ENCODE assay signal across 25 cellular contexts in genomic region chr3:183984749-183985729, GRCh38. TPM values are rescaled to one million over a fixed set of nuclear protein-coding genes. Genes with fewer than 3 reads are reported as not detected.
DNase-seq lines count a peak whose midpoint lies in the region; ATAC-seq and TF ChIP-seq lines count a peak whose summit lies in the region.
"Had no signal": no experiment of that assay in that cellular context is flagged by ENCODE, and none has a peak within 500 bp of the region (broad histone marks: within the 10 kb centered on the region; RNA-seq: fewer than 3 reads in every experiment).

No MANE protein-coding gene starts in this region.

- DNase-seq in H9, result peak; percentile 44
- DNase-seq in cerebellar cortex (ENCODE audit: low spot score), result peak; percentile 50
- DNase-seq in left lung, result no peak
- no peak for DNase-seq in stomach
- DNase-seq in T-helper 2 cell, result no peak
- no peak for DNase-seq in breast epithelium (ENCODE audit: low spot score in 2 of 2)
- DNase-seq in activated CD4-positive, alpha-beta memory T cell treated with anti-CD3 and anti-CD28 coated beads for 36 hours, result no peak
- DNase-seq: activated CD4-positive, alpha-beta T cell treated with anti-CD3 and anti-CD28 coated beads for 1 hour; DND-41; esophagus squamous epithelium; mesenchymal stem cell; NCI-H1694; NCI-H2171; NCI-H524 treated with DMSO at 0.1 percent for 48 hours; Peyer's patch; retina; SIG-M5; stimulated activated CD4-positive, alpha-beta T cell treated with anti-CD3 and anti-CD28 coated beads, Interleukin-4, amount 100 ng/mL, for 1 hour had no signal

- H3K23ac ChIP-seq in H9 (ENCODE audit: insufficient read length, low read depth, low read length), result no peak overlapping the region

- H4K8ac ChIP-seq in H9 (replicated peaks; ENCODE audit: insufficient read length, low read depth, low read length), result no peak overlapping the region

- no peak overlapping the region for H2AK5ac ChIP-seq in H9 (ENCODE audit: insufficient read length, low read length)

- no peaks in the 10 kb centered on the region for H3K79me1 ChIP-seq in H9 (ENCODE audit: insufficient read depth, low read depth, low read length, poor library complexity, severe bottlenecking)

- no peak overlapping the region for H4K91ac ChIP-seq in H9 (ENCODE audit: insufficient read length, low read depth, low read length)

- peak overlapping the region; percentile 47 to 89 (median 66); a peak in 3 of 7 replicates for H3K27ac Mint-ChIP-seq in H9
- no peak overlapping the region for H3K27ac Mint-ChIP-seq in activated CD4-positive, alpha-beta memory T cell treated with anti-CD3 and anti-CD28 coated beads for 36 hours
- H3K27ac Mint-ChIP-seq: stimulated activated memory B cell treated with anti-CD40 and anti-IgM and Interleukin-4, amounts not matched to agents 10 μg/mL and 1 μg/mL and 100 μg/mL, for 72 hours had no signal

- CTCF ChIA-PET in activated CD4-positive, alpha-beta memory T cell treated with anti-CD3 and anti-CD28 coated beads for 36 hours (lab: Charles Lee), result no interaction called here

- no peaks in the 10 kb centered on the region for H3K23me2 ChIP-seq in H9 (ENCODE audit: insufficient read length, low read depth, low read length, poor library complexity, severe bottlenecking)

- H3K79me2 ChIP-seq in H9 (ENCODE audit: insufficient read depth, low read length), result no peaks in the 10 kb centered on the region

- H3K27me3 Mint-ChIP-seq in H9 (ENCODE audit: low read depth), result no peaks in the 10 kb centered on the region
- H3K27me3 Mint-ChIP-seq in activated CD4-positive, alpha-beta memory T cell treated with anti-CD3 and anti-CD28 coated beads for 36 hours, result no peaks in the 10 kb centered on the region
- H3K27me3 Mint-ChIP-seq: stimulated activated memory B cell treated with anti-CD40 and anti-IgM and Interleukin-4, amounts not matched to agents 10 μg/mL and 1 μg/mL and 100 μg/mL, for 72 hours had no signal

- POLR2A ChIA-PET in activated CD4-positive, alpha-beta memory T cell treated with anti-CD3 and anti-CD28 coated beads for 36 hours (lab: Charles Lee), result no interaction called here

- no peaks in the 10 kb centered on the region for H3K9me3 ChIP-seq in H9 (ENCODE audit: control insufficient read depth, low read depth, low read length)
- no peaks in the 10 kb centered on the region for H3K9me3 ChIP-seq in left lung
- H3K9me3 ChIP-seq in stomach, result no peaks in the 10 kb centered on the region
- H3K9me3 ChIP-seq in breast epithelium, result no peaks in the 10 kb centered on the region
- H3K9me3 ChIP-seq: BLaER1 treated with 17β-estradiol and CSF1 and Interleukin-3, amounts not matched to agents 10 nM and 100 nM; esophagus squamous epithelium; Peyer's patch; vagina had no signal

- no peak overlapping the region for H2BK20ac ChIP-seq in H9 (ENCODE audit: low read depth, low read length, poor library complexity, severe bottlenecking)

- H2BK12ac ChIP-seq in H9 (ENCODE audit: insufficient read length, low read depth, low read length), result no peak overlapping the region

- H3K36me3 ChIP-seq in left lung (peaks cover 0 to 81% of the 10 kb centered on the region in 2 donors), stomach (peaks cover 30 to 90% (median 83%) of the 10 kb centered on the region in 4 donors), breast epithelium (no peaks in the 10 kb centered on the region)

- no peak overlapping the region for H3K9ac ChIP-seq in H9 (ENCODE audit: extremely low read depth, insufficient read length, low read length)
- H3K9ac ChIP-seq: BLaER1 treated with 17β-estradiol and CSF1 and Interleukin-3, amounts not matched to agents 10 nM and 100 nM; KMS-11 had no signal

- H3K27me3 ChIP-seq in H9 (ENCODE audit: insufficient read depth, low read length) (no peaks in the 10 kb centered on the region), left lung (no peaks in the 10 kb centered on the region), stomach (no peaks in the 10 kb centered on the region), breast epithelium (no peaks in the 10 kb centered on the region)
- H3K27me3 ChIP-seq: BLaER1 treated with 17β-estradiol and CSF1 and Interleukin-3, amounts not matched to agents 10 nM and 100 nM; esophagus squamous epithelium; Peyer's patch; vagina had no signal

- H3K18ac ChIP-seq in H9 (ENCODE audit: insufficient read length, low read depth, low read length), result no peak overlapping the region

- H3K4me3 Mint-ChIP-seq in H9, result no peak overlapping the region; a peak in 1 of 5 replicates
- H3K4me3 Mint-ChIP-seq in activated CD4-positive, alpha-beta memory T cell treated with anti-CD3 and anti-CD28 coated beads for 36 hours, result no peak overlapping the region
- H3K4me3 Mint-ChIP-seq: stimulated activated memory B cell treated with anti-CD40 and anti-IgM and Interleukin-4, amounts not matched to agents 10 μg/mL and 1 μg/mL and 100 μg/mL, for 72 hours had no signal

- no peak overlapping the region for H3K56ac ChIP-seq in H9 (ENCODE audit: insufficient read length, low read depth, low read length)

- ATAC-seq in left lung (peak; percentile 66), HG03280 (IDR thresholded peaks at IDR 0.05; ENCODE audit: unreplicated experiment) (no peak)
- ATAC-seq: stimulated activated memory B cell treated with anti-CD40 and anti-IgM and Interleukin-4, amounts not matched to agents 10 μg/mL and 1 μg/mL and 100 μg/mL, for 72 hours had no signal

- H4K20me1 ChIP-seq in H9 (ENCODE audit: control insufficient read depth, insufficient read depth, insufficient read length), result no peaks in the 10 kb centered on the region
- H4K20me1 ChIP-seq: BLaER1 treated with 17β-estradiol and CSF1 and Interleukin-3, amounts not matched to agents 10 nM and 100 nM had no signal

- H3K9me3 Mint-ChIP-seq in H9, result no peaks in the 10 kb centered on the region
- H3K9me3 Mint-ChIP-seq in activated CD4-positive, alpha-beta memory T cell treated with anti-CD3 and anti-CD28 coated beads for 36 hours, result no peaks in the 10 kb centered on the region
- H3K9me3 Mint-ChIP-seq: stimulated activated memory B cell treated with anti-CD40 and anti-IgM and Interleukin-4, amounts not matched to agents 10 μg/mL and 1 μg/mL and 100 μg/mL, for 72 hours had no signal

- H3T11ph ChIP-seq in H9 (ENCODE audit: low read length), result no peak overlapping the region

- no peak overlapping the region for H3K27ac ChIP-seq in H9 (ENCODE audit: insufficient read length, low read depth, low read length)
- H3K27ac ChIP-seq in left lung, result no peak overlapping the region
- H3K27ac ChIP-seq in stomach, result peak overlapping the region in 3 of 5 donors; percentile 4 to 41 (median 35)
- no peak overlapping the region for H3K27ac ChIP-seq in breast epithelium
- H3K27ac ChIP-seq: BLaER1 treated with 17β-estradiol and CSF1 and Interleukin-3, amounts not matched to agents 10 nM and 100 nM; esophagus squamous epithelium; KMS-11; Peyer's patch; vagina had no signal

- no peak overlapping the region for H3K14ac ChIP-seq in H9 (ENCODE audit: insufficient read depth, low read length)

- H2BK15ac ChIP-seq in H9 (ENCODE audit: low read depth, low read length), result no peak overlapping the region

- peaks cover 8% of the 10 kb centered on the region; the same call in 1 of the 2 replicates for H3K4me1 ChIP-seq in H9 (ENCODE audit: insufficient read depth, low read length)
- H3K4me1 ChIP-seq in left lung, result no peaks in the 10 kb centered on the region
- H3K4me1 ChIP-seq in stomach, result peaks cover 5 to 22% (median 14%) of the 10 kb centered on the region in 4 donors
- no peaks in the 10 kb centered on the region for H3K4me1 ChIP-seq in breast epithelium
- H3K4me1 ChIP-seq: Peyer's patch, vagina had no signal

- no peak overlapping the region for H2BK5ac ChIP-seq in H9 (ENCODE audit: insufficient read length, low read length)

- TF ChIP-seq POLR2A in stomach (IDR thresholded peaks at IDR 0.05) (no peak), breast epithelium (IDR thresholded peaks at IDR 0.05) (no peak)

- TF ChIP-seq CTCF in H9 (conservative IDR thresholded peaks at IDR 0.05) (no peak), left lung (IDR thresholded peaks at IDR 0.05) (no peak), stomach (IDR thresholded peaks at IDR 0.05) (no peak), breast epithelium (IDR thresholded peaks at IDR 0.05) (no peak)

- no peak overlapping the region for H4K5ac ChIP-seq in H9 (ENCODE audit: insufficient read length, low read depth, low read length)

- H3K4me1 Mint-ChIP-seq in H9, result peaks cover 20 to 21% of the 10 kb centered on the region in 2 experiments
- H3K4me1 Mint-ChIP-seq in activated CD4-positive, alpha-beta memory T cell treated with anti-CD3 and anti-CD28 coated beads for 36 hours (ENCODE audit: low read depth), result no peaks in the 10 kb centered on the region
- H3K4me1 Mint-ChIP-seq: stimulated activated memory B cell treated with anti-CD40 and anti-IgM and Interleukin-4, amounts not matched to agents 10 μg/mL and 1 μg/mL and 100 μg/mL, for 72 hours had no signal

- no peak overlapping the region for H3K4ac ChIP-seq in H9 (ENCODE audit: low read depth, low read length)

- intact Hi-C loops in left lung (cut with DNase I) (no loop called here), stomach (cut with DNase I; ENCODE audit: low total_unique reads) (no loop called here), breast epithelium (cut with DNase I; ENCODE audit: low total_unique reads) (no loop called here)
- intact Hi-C loops in activated CD4-positive, alpha-beta memory T cell treated with anti-CD3 and anti-CD28 coated beads for 36 hours (cut with micrococcal nuclease), result no loop called here

- WGBS in H9 (ENCODE audit: extremely low coverage, insufficient read length, low lambda C conversion rate), result no CpG with 5 or more reads among the region's 11 CpGs
- 41 to 54% (median 46%) methylated on average over 11 of the region's 11 CpGs for WGBS in stomach, 5 donors

- TF ChIP-seq EP300 in stomach (IDR thresholded peaks at IDR 0.05), result no peak

- no peak overlapping the region for H3K4me2 ChIP-seq in H9 (ENCODE audit: insufficient read depth, insufficient read length, low read length)
- H3K4me2 ChIP-seq: KMS-11 had no signal

- H3K36me3 Mint-ChIP-seq in H9 (ENCODE audit: insufficient read depth in 1 of 3, low read depth in 3 of 3), result peaks cover 16 to 56% (median 44%) of the 10 kb centered on the region in 3 experiments; a peak in 6 of 7 replicates
- H3K36me3 Mint-ChIP-seq in activated CD4-positive, alpha-beta memory T cell treated with anti-CD3 and anti-CD28 coated beads for 36 hours, result peaks cover 25% of the 10 kb centered on the region

- no peak overlapping the region for H2AFZ ChIP-seq in H9 (ENCODE audit: low read length)

- H2BK120ac ChIP-seq in H9 (ENCODE audit: low read depth, low read length, poor library complexity, severe bottlenecking), result no peak overlapping the region

- H3K4me3 ChIP-seq in left lung (no peak overlapping the region), stomach (no peak overlapping the region), breast epithelium (no peak overlapping the region)
- H3K4me3 ChIP-seq: BLaER1 treated with 17β-estradiol and CSF1 and Interleukin-3, amounts not matched to agents 10 nM and 100 nM; esophagus squamous epithelium; Peyer's patch; vagina had no signal

RNA-seq across cellular contexts. Expression of gene ABCC5, which starts 32.6 kb away (rescaled TPM):
- total RNA-seq in H9 (2021) (32.5 and 37.6 TPM in 2 replicates), left lung (10 to 100 TPM; 37.7 to 40.5 TPM), stomach (100 to 1,000 TPM in 3 of 5 donors, 10 to 100 TPM in 2; 62.6 to 241 (median 122) TPM), breast epithelium (10 to 100 TPM; 21.0 to 29.9 (median 21.8) TPM)
- polyA plus RNA-seq in stomach, result 10 to 100 TPM; 16.6 to 54.1 (median 19.7) TPM
- 10 to 100 TPM; 13.3 to 15.6 TPM for total RNA-seq in activated CD4-positive, alpha-beta memory T cell treated with anti-CD3 and anti-CD28 coated beads for 36 hours

RNA-seq across cellular contexts. Expression of gene HTR3D, which starts 46.5 kb away (rescaled TPM):
- total RNA-seq in H9 (2021) (not detected in 2 replicates), left lung (not detected), stomach (not detected), breast epithelium (not detected)
- polyA plus RNA-seq in stomach, result not detected
- not detected for total RNA-seq in activated CD4-positive, alpha-beta memory T cell treated with anti-CD3 and anti-CD28 coated beads for 36 hours
- total RNA-seq: esophagus squamous epithelium, Peyer's patch, temporal lobe, vagina had no signal
- polyA plus RNA-seq: AG04450 had no signal

Comparison
In these comparisons a context has a peak if more than half of its experiments do, and no peak if none do; other contexts are left out.
1. DNase-seq: peak in H9 (single experiment) and cerebellar cortex (single experiment); none in left lung (0 of 2), stomach (single experiment), T-helper 2 cell (0 of 5), breast epithelium (0 of 2) and activated CD4-positive, alpha-beta memory T cell treated with anti-CD3 and anti-CD28 coated beads for 36 hours (single experiment).
2. H3K27ac ChIP-seq: peak in stomach (3 of 5); none in H9 (single experiment), left lung (0 of 2) and breast epithelium (0 of 2).